ENCODE assay signal across 20 cellular contexts in genomic region chr16:11903906-11904305, GRCh38. TPM values are rescaled to one million over a fixed set of nuclear protein-coding genes. Genes with fewer than 3 reads are reported as not detected.
A peak's percentile ranks its signal among the peaks of the same experiment; 100 is the strongest.
DNase-seq lines count a peak whose midpoint lies in the region; ATAC-seq and TF ChIP-seq lines count a peak whose summit lies in the region.
"Had no signal": no experiment of that assay in that cellular context is flagged by ENCODE, and none has a peak within 500 bp of the region (broad histone marks: within the 10 kb centered on the region; RNA-seq: fewer than 3 reads in every experiment).

No MANE protein-coding gene starts in this region.

- no peak overlapping the region for H2BK12ac ChIP-seq in trophoblast cell (ENCODE audit: low read length)

- no peak overlapping the region for H3K14ac ChIP-seq in trophoblast cell (ENCODE audit: low read length)

- ATAC-seq in HG02571 (IDR thresholded peaks at IDR 0.05; ENCODE audit: unreplicated experiment): no peak
- ATAC-seq in aorta (ENCODE audit: low FRiP score): no peak

- H3K79me1 ChIP-seq in trophoblast cell (ENCODE audit: low read length): no peaks in the 10 kb centered on the region

- peaks cover 13% of the 10 kb centered on the region for H4K20me1 ChIP-seq in mammary epithelial cell (ENCODE audit: insufficient read depth, low read length)

- H2BK120ac ChIP-seq in trophoblast cell (ENCODE audit: insufficient read depth, low read length, poor library complexity): no peak overlapping the region

- BruUV-seq in MCF 10A (replicated peaks; lab: Mats Ljungman, UMichigan) (no TSS peak), mammary epithelial cell (replicated peaks; lab: Mats Ljungman, UMichigan) (no TSS peak)

- 80% methylated on average over 5 of the region's 6 CpGs for WGBS in mammary epithelial cell (ENCODE audit: low coverage, missing lambda C conversion rate)
- 51 to 59% (median 52%) methylated on average over 6 of the region's 6 CpGs for WGBS in adrenal gland, 4 donors
- no CpG with 5 or more reads among the region's 6 CpGs for WGBS in trophoblast cell (ENCODE audit: extremely low coverage, insufficient coverage, insufficient read length)
- WGBS in aorta, 2 donors: 26 to 31% methylated on average over 6 of the region's 6 CpGs

- no peak overlapping the region for H4K12ac ChIP-seq in trophoblast cell (ENCODE audit: low read depth, low read length)

- H4K91ac ChIP-seq in trophoblast cell (ENCODE audit: low read depth, low read length): no peak overlapping the region

- DNase-seq in MCF 10A (ENCODE audit: unreplicated experiment) (peak; percentile 16), mammary epithelial cell (no peak), MG63 (peak; percentile 82), adrenal gland (peak; percentile 45 to 84 (median 76)), trophoblast cell (no peak), NOMO-1 treated with DMSO at 0.1 percent for 48 hours (lab: John Stamatoyannopoulos, UW; ENCODE audit: unreplicated experiment) (no peak), aorta (no peak)
- DNase-seq: ACHN; BE2C; C1 segment of cervical spinal cord; CD4-positive, CD25-positive, alpha-beta regulatory T cell; CD8-positive, alpha-beta memory T cell; COR-L47; DMS 273 treated with DMSO at 0.1 percent for 48 hours; DMS53; DND-41; GM23248 had no signal

- dilution Hi-C loops in mammary epithelial cell (cut with HindIII; ENCODE audit: low sequenced_read_pairs): no loop called here

- no peak overlapping the region for H3K23ac ChIP-seq in trophoblast cell (ENCODE audit: low read length)

- no peaks in the 10 kb centered on the region for H3K27me3 Mint-ChIP-seq in MCF 10A (ENCODE audit: insufficient read depth, unreplicated experiment)
- H3K27me3 Mint-ChIP-seq: CD4-positive, CD25-positive, alpha-beta regulatory T cell; CD8-positive, alpha-beta memory T cell; IgD-negative memory B cell had no signal

- POLR2A ChIA-PET in MCF 10A (lab: Yijun Ruan, JAX): interaction anchor here (2.9 kb wide), 1 partner anchor 10 kb away, joined by 10 read pairs; no protein-coding TSS in a partner anchor

- TF ChIP-seq POLR2A in adrenal gland (IDR thresholded peaks at IDR 0.05): no peak

- in situ Hi-C loops in mammary epithelial cell (cut with MboI; ENCODE audit: low sequenced_read_pairs in 2 of 2): no loop called here

- H2AFZ ChIP-seq in mammary epithelial cell (ENCODE audit: low read depth, low read length): no peak overlapping the region
- H2AFZ ChIP-seq in trophoblast cell (ENCODE audit: insufficient read depth, low read length, poor library complexity): no peak overlapping the region
- H2AFZ ChIP-seq: GM23248 had no signal

- peaks cover 14% of the 10 kb centered on the region for H3K36me3 Mint-ChIP-seq in MCF 10A (ENCODE audit: insufficient read depth, unreplicated experiment)

- no peak overlapping the region for H4K8ac ChIP-seq in trophoblast cell (ENCODE audit: low read depth, low read length)

- peaks cover 97% of the 10 kb centered on the region for H3K79me2 ChIP-seq in mammary epithelial cell (ENCODE audit: insufficient read depth, low read length)
- peaks cover 13% of the 10 kb centered on the region for H3K79me2 ChIP-seq in trophoblast cell (ENCODE audit: control insufficient read depth, insufficient read depth, low read length, poor library complexity)

- H3K36me3 ChIP-seq in mammary epithelial cell (ENCODE audit: insufficient read depth, low read length) (peaks cover 14% of the 10 kb centered on the region), MG63 (peaks cover 66% of the 10 kb centered on the region), adrenal gland (replicated peaks in 1 of 2) (no peaks in the 10 kb centered on the region), trophoblast cell (ENCODE audit: control insufficient read depth in 1 of 2, insufficient read depth in 2 of 2, low read length in 2 of 2) (peaks cover 5 to 10% of the 10 kb centered on the region in 2 experiments), aorta (ENCODE audit: control insufficient read depth in 1 of 2, insufficient read depth in 2 of 2, low read length in 1 of 2) (no peaks in the 10 kb centered on the region)

- H3K4me1 ChIP-seq in mammary epithelial cell (ENCODE audit: insufficient read depth, low read length) (no peaks in the 10 kb centered on the region), adrenal gland (replicated peaks in 1 of 2) (peaks cover 23 to 52% of the 10 kb centered on the region in 2 donors), trophoblast cell (ENCODE audit: control insufficient read depth in 1 of 2, insufficient read depth in 2 of 2, low read length in 2 of 2) (no peaks in the 10 kb centered on the region), aorta (ENCODE audit: control insufficient read depth in 1 of 2, insufficient read depth in 2 of 2, low read length in 2 of 2) (peaks cover 1 to 3% of the 10 kb centered on the region in 2 donors)
- H3K4me1 ChIP-seq: BE2C had no signal

- H2AK5ac ChIP-seq in trophoblast cell (ENCODE audit: low read length): no peak overlapping the region

- H3K9me3 ChIP-seq in mammary epithelial cell (replicated peaks; ENCODE audit: insufficient read depth, low read length) (no peaks in the 10 kb centered on the region), MG63 (no peaks in the 10 kb centered on the region), adrenal gland (replicated peaks in 1 of 3) (no peaks in the 10 kb centered on the region), trophoblast cell (ENCODE audit: insufficient read depth, low read depth, low read length) (no peaks in the 10 kb centered on the region), aorta (ENCODE audit: control insufficient read depth, low read length) (no peaks in the 10 kb centered on the region)
- H3K9me3 ChIP-seq: BE2C, HAP-1 had no signal

- H3K4me2 ChIP-seq in mammary epithelial cell (ENCODE audit: insufficient read depth, low read depth, low read length): no peak overlapping the region
- no peak overlapping the region for H3K4me2 ChIP-seq in trophoblast cell (ENCODE audit: low read length)

- no peak overlapping the region for H3K27ac Mint-ChIP-seq in MCF 10A (ENCODE audit: low read depth, unreplicated experiment)

- no peak overlapping the region for H3K27ac ChIP-seq in mammary epithelial cell (ENCODE audit: insufficient read depth, low read depth, low read length)
- peak overlapping the region in 2 of 5 donors; percentile 19 to 48 for H3K27ac ChIP-seq in adrenal gland
- no peak overlapping the region for H3K27ac ChIP-seq in trophoblast cell (ENCODE audit: low read depth, low read length)
- H3K27ac ChIP-seq in aorta (ENCODE audit: low read depth in 1 of 2, low read length in 2 of 2): no peak overlapping the region
- H3K27ac ChIP-seq: GM23248 had no signal

- H3K4me3 ChIP-seq in mammary epithelial cell (replicated peaks in 1 of 3; ENCODE audit: insufficient read depth in 1 of 3, low read depth in 2 of 3, low read length in 3 of 3): no peak overlapping the region
- no peak overlapping the region for H3K4me3 ChIP-seq in MG63
- H3K4me3 ChIP-seq in adrenal gland: no peak overlapping the region
- no peak overlapping the region for H3K4me3 ChIP-seq in trophoblast cell (ENCODE audit: low read depth, low read length)
- no peak overlapping the region for H3K4me3 ChIP-seq in aorta (ENCODE audit: low read length in 2 of 2)
- H3K4me3 ChIP-seq: GM23248, HAP-1 had no signal

- no peak for TF ChIP-seq CTCF in MCF 10A (IDR thresholded peaks at IDR 0.05; ENCODE audit: unreplicated experiment)
- no peak for TF ChIP-seq CTCF in mammary epithelial cell (conservative IDR thresholded peaks at IDR 0.05 in 1 of 2, IDR thresholded peaks at IDR 0.05 in 1 of 2; ENCODE audit: extremely low read depth in 1 of 2, insufficient read depth in 1 of 2, low read depth in 1 of 2, low read length in 2 of 2)
- TF ChIP-seq CTCF in adrenal gland (IDR thresholded peaks at IDR 0.05): no peak

- no peak overlapping the region for H3K18ac ChIP-seq in trophoblast cell (ENCODE audit: low read length)

- H3K9me3 Mint-ChIP-seq in MCF 10A (ENCODE audit: unreplicated experiment): no peaks in the 10 kb centered on the region
- H3K9me3 Mint-ChIP-seq: CD4-positive, CD25-positive, alpha-beta regulatory T cell; CD8-positive, alpha-beta memory T cell; IgD-negative memory B cell had no signal

- H2BK5ac ChIP-seq in trophoblast cell (ENCODE audit: low read depth, low read length, poor library complexity): no peak overlapping the region

- H3K4me3 Mint-ChIP-seq in MCF 10A (ENCODE audit: unreplicated experiment): no peak overlapping the region
- H3K4me3 Mint-ChIP-seq: CD8-positive, alpha-beta memory T cell had no signal

- H3K4ac ChIP-seq in trophoblast cell (ENCODE audit: low read depth, low read length): peak overlapping the region; percentile 12

- H3K4me1 Mint-ChIP-seq in MCF 10A (ENCODE audit: insufficient read depth, unreplicated experiment): peaks cover 12% of the 10 kb centered on the region

- H3K27me3 ChIP-seq in mammary epithelial cell (ENCODE audit: insufficient read depth, low read length): no peaks in the 10 kb centered on the region
- no peaks in the 10 kb centered on the region for H3K27me3 ChIP-seq in MG63
- no peaks in the 10 kb centered on the region for H3K27me3 ChIP-seq in adrenal gland
- H3K27me3 ChIP-seq in trophoblast cell (ENCODE audit: insufficient read depth, low read length): no peaks in the 10 kb centered on the region
- no peaks in the 10 kb centered on the region for H3K27me3 ChIP-seq in aorta (ENCODE audit: control insufficient read depth in 1 of 2, insufficient read depth in 2 of 2, low read length in 1 of 2)
- H3K27me3 ChIP-seq: BE2C had no signal

- CTCF ChIA-PET in MCF 10A (lab: Yijun Ruan, JAX): no interaction called here
- CTCF ChIA-PET in mammary epithelial cell (lab: Charles Lee; ENCODE audit: low non-redundant PET): no interaction called here

- no peak overlapping the region for H3K9ac ChIP-seq in mammary epithelial cell (ENCODE audit: insufficient read depth, low read length)
- H3K9ac ChIP-seq in trophoblast cell (ENCODE audit: low read length): no peak overlapping the region
- H3K9ac ChIP-seq: GM23248 had no signal

- intact Hi-C loops in MCF 10A (cut with micrococcal nuclease): no loop called here
- intact Hi-C loops in mammary epithelial cell (cut with micrococcal nuclease): no loop called here
- intact Hi-C loops in adrenal gland (cut with DNase I): no loop called here
- intact Hi-C loops in aorta (cut with DNase I): no loop called here

RNA-seq across cellular contexts. Expression of gene GSPT1, which starts 11.8 kb away (rescaled TPM):
- 163 and 199 TPM in 2 replicates for total RNA-seq in MCF 10A (2022)
- 100 to 1,000 TPM in 1 of 2 donors, 10 to 100 TPM in 1; 95.7 to 182 TPM for total RNA-seq in mammary epithelial cell
- polyA plus RNA-seq in mammary epithelial cell: 95.0 TPM
- 286 TPM for polyA minus RNA-seq in mammary epithelial cell
- 32.3 and 64.9 TPM in 2 replicates for total RNA-seq in MG63 (2014; rRNA removed; shearing (Covaris generic); ENCODE audit: low replicate concordance)
- 100 to 1,000 TPM in 5 of 8 donors, 10 to 100 TPM in 3; 55.2 to 188 (median 115) TPM for total RNA-seq in adrenal gland
- 100 to 1,000 TPM in 1 of 3 donors, 10 to 100 TPM in 2; 21.1 to 246 (median 23.3) TPM for polyA plus RNA-seq in adrenal gland
- 136 and 141 TPM in 2 replicates for polyA plus RNA-seq in trophoblast cell (2013)
- total RNA-seq in aorta: 10 to 100 TPM; 76.7 to 77.7 TPM
- polyA plus RNA-seq in aorta: 10 to 100 TPM; 28.7 to 38.4 TPM

RNA-seq across cellular contexts. Expression of gene NPIPB2, which starts 37.9 kb away (rescaled TPM):
- 17.2 and 17.4 TPM in 2 replicates for total RNA-seq in MCF 10A (2022)
- 10 to 100 TPM in 1 of 2 donors, 1 to 10 TPM in 1; 3.0 to 15.7 TPM for total RNA-seq in mammary epithelial cell
- polyA plus RNA-seq in mammary epithelial cell: 2.2 TPM
- 17.3 TPM for polyA minus RNA-seq in mammary epithelial cell
- not detected in 2 replicates for total RNA-seq in MG63 (2014; rRNA removed; shearing (Covaris generic); ENCODE audit: low replicate concordance)
- total RNA-seq in adrenal gland: 1 to 10 TPM; 1.6 to 7.4 (median 3.8) TPM
- polyA plus RNA-seq in adrenal gland: 10 to 100 TPM in 2 of 3 donors, 1 to 10 TPM in 1; 4.6 to 21.2 (median 10.0) TPM
- 2.4 and 3.1 TPM in 2 replicates for polyA plus RNA-seq in trophoblast cell (2013)
- total RNA-seq in aorta: 10 to 100 TPM; 13.0 to 15.0 TPM
- 1 to 10 TPM in 1 of 2 donors, under 1 TPM in 1; 0.88 to 5.1 TPM for polyA plus RNA-seq in aorta

RNA-seq across cellular contexts. Expression of gene RSL1D1, which starts 52.6 kb away (rescaled TPM):
- total RNA-seq in MCF 10A (2022) (302 and 406 TPM in 2 replicates), mammary epithelial cell (100 to 1,000 TPM; 127 to 209 TPM), adrenal gland (100 to 1,000 TPM in 7 of 8 donors, 10 to 100 TPM in 1; 90.6 to 511 (median 124) TPM), aorta (10 to 100 TPM; 83.1 to 95.5 TPM)
- polyA plus RNA-seq in mammary epithelial cell (114 TPM), adrenal gland (100 to 1,000 TPM in 1 of 3 donors, 10 to 100 TPM in 2; 40.1 to 364 (median 43.1) TPM), aorta (10 to 100 TPM; 72.3 to 80.9 TPM)
- 27.8 TPM for polyA minus RNA-seq in mammary epithelial cell
- 346 and 797 TPM in 2 replicates for total RNA-seq in MG63 (2014; rRNA removed; shearing (Covaris generic); ENCODE audit: low replicate concordance)
- polyA plus RNA-seq in trophoblast cell (2013): 246 and 254 TPM in 2 replicates

Comparison
In these comparisons a context has a peak if more than half of its experiments do, and no peak if none do; other contexts are left out.
1. DNase-seq: peak in MCF 10A (single experiment), MG63 (single experiment) and adrenal gland (7 of 7); none in mammary epithelial cell (single experiment), trophoblast cell (0 of 2), NOMO-1 treated with DMSO at 0.1 percent for 48 hours (single experiment) and aorta (0 of 2).